Comparison of ENCODE assay signal across 10 cellular contexts in genomic region chr4:2792396-2792710, GRCh38. TPM values are rescaled to one million over a fixed set of nuclear protein-coding genes. Genes with fewer than 3 reads are reported as not detected.
DNase-seq lines count a peak whose midpoint lies in the region; ATAC-seq and TF ChIP-seq lines count a peak whose summit lies in the region.
"Had no signal": no experiment of that assay in that cellular context is flagged by ENCODE, and none has a peak within 500 bp of the region (broad histone marks: within the 10 kb centered on the region; RNA-seq: fewer than 3 reads in every experiment).

No MANE protein-coding gene starts in this region.

- intact Hi-C loops in right lobe of liver (cut with DNase I) (no loop called here), tibial artery (cut with DNase I; ENCODE audit: low total_unique reads) (no loop called here), aorta (cut with DNase I) (loop anchor here in 1 of 2 donors (5.0 kb wide), 1 partner anchor 50 kb away; the partner anchor contains the start of gene ADD1)

- no peak overlapping the region for H3K27ac Mint-ChIP-seq in activated naive CD4-positive, alpha-beta T cell treated with anti-CD3 and anti-CD28 coated beads, Interleukin-2, amount 10 ng/mL, durations not matched to agents 7 days and 5 days
- no peak overlapping the region for H3K27ac Mint-ChIP-seq in activated CD4-positive, alpha-beta memory T cell treated with anti-CD3 and anti-CD28 coated beads, Interleukin-2, amount 10 ng/mL, durations not matched to agents 7 days and 5 days

- H3K4me1 ChIP-seq in right lobe of liver (peaks cover 0 to 65% (median 39%) of the 10 kb centered on the region in 4 donors), tibial artery (peaks cover 0 to 59% (median 50%) of the 10 kb centered on the region in 4 donors), aorta (ENCODE audit: control insufficient read depth in 1 of 2, insufficient read depth in 2 of 2, low read length in 2 of 2) (no peaks in the 10 kb centered on the region)

- DNase-seq in activated naive CD4-positive, alpha-beta T cell treated with anti-CD3 and anti-CD28 coated beads, Interleukin-2, amount 10 ng/mL, durations not matched to agents 7 days and 5 days = no peak
- no peak for DNase-seq in activated naive CD4-positive, alpha-beta T cell (lab: John Stamatoyannopoulos, UW)
- DNase-seq in activated CD4-positive, alpha-beta memory T cell treated with anti-CD3 and anti-CD28 coated beads, Interleukin-2, amount 10 ng/mL, durations not matched to agents 7 days and 5 days = no peak
- DNase-seq in right lobe of liver (no peak), tibial artery (peak in 1 of 2 donors; percentile 17), aorta (no peak), NCI-H1417 (lab: John Stamatoyannopoulos, UW) (no peak), ACHN (no peak)

- peak overlapping the region in 2 of 3 donors; percentile 5 to 83 for H3K4me3 ChIP-seq in right lobe of liver
- H3K4me3 ChIP-seq in tibial artery = peak overlapping the region; percentile 56 to 69
- no peak overlapping the region for H3K4me3 ChIP-seq in aorta (ENCODE audit: low read length in 2 of 2)

- in situ Hi-C loops in ACHN (cut with HindIII; ENCODE audit: low pct_ligation_motif_present, low pct_unique_long_range_greater_than_20kb, low sequenced_read_pairs) = no loop called here

- H3K4me1 Mint-ChIP-seq in activated naive CD4-positive, alpha-beta T cell treated with anti-CD3 and anti-CD28 coated beads, Interleukin-2, amount 10 ng/mL, durations not matched to agents 7 days and 5 days = peaks cover 58% of the 10 kb centered on the region
- peaks cover 43% of the 10 kb centered on the region for H3K4me1 Mint-ChIP-seq in activated CD4-positive, alpha-beta memory T cell treated with anti-CD3 and anti-CD28 coated beads, Interleukin-2, amount 10 ng/mL, durations not matched to agents 7 days and 5 days

- no peak for TF ChIP-seq POLR2A in right lobe of liver (IDR thresholded peaks at IDR 0.05)

- H3K36me3 Mint-ChIP-seq in activated naive CD4-positive, alpha-beta T cell treated with anti-CD3 and anti-CD28 coated beads, Interleukin-2, amount 10 ng/mL, durations not matched to agents 7 days and 5 days = no peaks in the 10 kb centered on the region
- no peaks in the 10 kb centered on the region for H3K36me3 Mint-ChIP-seq in activated CD4-positive, alpha-beta memory T cell treated with anti-CD3 and anti-CD28 coated beads, Interleukin-2, amount 10 ng/mL, durations not matched to agents 7 days and 5 days (ENCODE audit: low read depth)

- no peak for TF ChIP-seq CTCF in right lobe of liver (IDR thresholded peaks at IDR 0.05)
- TF ChIP-seq CTCF in tibial artery (IDR thresholded peaks at IDR 0.05) = no peak

- 50% methylated on average over 1 of the region's 8 CpGs for WGBS in right lobe of liver (ENCODE audit: insufficient coverage, low coverage, low lambda C conversion rate, missing lambda C conversion rate)
- WGBS in aorta, 2 donors = 78 to 81% methylated on average over 6 to 8 of the region's 8 CpGs

- no peak for ATAC-seq in right lobe of liver
- no peak for ATAC-seq in aorta (ENCODE audit: low FRiP score)

- POLR2A ChIA-PET in activated CD4-positive, alpha-beta memory T cell treated with anti-CD3 and anti-CD28 coated beads, Interleukin-2, amount 10 ng/mL, durations not matched to agents 7 days and 5 days (lab: Charles Lee) = interaction anchor here (1.1 kb wide), 1 partner anchor 143 kb away, joined by 3 read pairs; no protein-coding TSS in a partner anchor

- CTCF ChIA-PET in activated naive CD4-positive, alpha-beta T cell treated with anti-CD3 and anti-CD28 coated beads, Interleukin-2, amount 10 ng/mL, durations not matched to agents 7 days and 5 days (lab: Charles Lee) = no interaction called here
- CTCF ChIA-PET in activated CD4-positive, alpha-beta memory T cell treated with anti-CD3 and anti-CD28 coated beads, Interleukin-2, amount 10 ng/mL, durations not matched to agents 7 days and 5 days (lab: Charles Lee) = interaction anchor here (0.9 kb wide), 1 partner anchor 9 kb away, joined by 3 read pairs; no protein-coding TSS in a partner anchor

- H3K36me3 ChIP-seq in right lobe of liver = peaks cover 0 to 2% (median 0%) of the 10 kb centered on the region in 4 donors
- no peaks in the 10 kb centered on the region for H3K36me3 ChIP-seq in tibial artery
- no peaks in the 10 kb centered on the region for H3K36me3 ChIP-seq in aorta (ENCODE audit: control insufficient read depth in 1 of 2, insufficient read depth in 2 of 2, low read length in 1 of 2)
- H3K36me3 ChIP-seq: BE2C had no signal

- H3K27me3 Mint-ChIP-seq in activated naive CD4-positive, alpha-beta T cell treated with anti-CD3 and anti-CD28 coated beads, Interleukin-2, amount 10 ng/mL, durations not matched to agents 7 days and 5 days = peaks cover 44% of the 10 kb centered on the region
- no peaks in the 10 kb centered on the region for H3K27me3 Mint-ChIP-seq in activated CD4-positive, alpha-beta memory T cell treated with anti-CD3 and anti-CD28 coated beads, Interleukin-2, amount 10 ng/mL, durations not matched to agents 7 days and 5 days

- peak overlapping the region; percentile 71 to 85 (median 81) for H3K27ac ChIP-seq in right lobe of liver
- H3K27ac ChIP-seq in tibial artery = peak overlapping the region; percentile 51 to 58
- H3K27ac ChIP-seq in aorta (ENCODE audit: low read depth in 1 of 2, low read length in 2 of 2) = no peak overlapping the region
- H3K27ac ChIP-seq: SK-N-MC had no signal

- no peaks in the 10 kb centered on the region for H3K27me3 ChIP-seq in right lobe of liver
- no peaks in the 10 kb centered on the region for H3K27me3 ChIP-seq in tibial artery
- H3K27me3 ChIP-seq in aorta (ENCODE audit: control insufficient read depth in 1 of 2, insufficient read depth in 2 of 2, low read length in 1 of 2) = no peaks in the 10 kb centered on the region
- H3K27me3 ChIP-seq: BE2C had no signal

- H3K4me3 Mint-ChIP-seq in activated naive CD4-positive, alpha-beta T cell treated with anti-CD3 and anti-CD28 coated beads, Interleukin-2, amount 10 ng/mL, durations not matched to agents 7 days and 5 days = peak overlapping the region; percentile 49
- H3K4me3 Mint-ChIP-seq in activated CD4-positive, alpha-beta memory T cell treated with anti-CD3 and anti-CD28 coated beads, Interleukin-2, amount 10 ng/mL, durations not matched to agents 7 days and 5 days = peak overlapping the region; percentile 37

- H3K9me3 ChIP-seq in right lobe of liver (no peaks in the 10 kb centered on the region), tibial artery (no peaks in the 10 kb centered on the region), aorta (ENCODE audit: control insufficient read depth, low read length) (no peaks in the 10 kb centered on the region)
- H3K9me3 ChIP-seq: BE2C had no signal

- no peaks in the 10 kb centered on the region for H3K9me3 Mint-ChIP-seq in activated naive CD4-positive, alpha-beta T cell treated with anti-CD3 and anti-CD28 coated beads, Interleukin-2, amount 10 ng/mL, durations not matched to agents 7 days and 5 days
- no peaks in the 10 kb centered on the region for H3K9me3 Mint-ChIP-seq in activated CD4-positive, alpha-beta memory T cell treated with anti-CD3 and anti-CD28 coated beads, Interleukin-2, amount 10 ng/mL, durations not matched to agents 7 days and 5 days

RNA-seq across cellular contexts. Expression of gene SH3BP2, which starts 0.5 kb away (rescaled TPM):
- 10 to 100 TPM; 77.0 to 80.3 TPM for total RNA-seq in activated CD4-positive, alpha-beta memory T cell treated with anti-CD3 and anti-CD28 coated beads, Interleukin-2, amount 10 ng/mL, durations not matched to agents 7 days and 5 days
- total RNA-seq in right lobe of liver = 10 to 100 TPM; 34.9 to 51.8 (median 40.7) TPM
- total RNA-seq in aorta = 10 to 100 TPM; 47.8 to 75.4 TPM
- 10 to 100 TPM in 1 of 2 donors, 1 to 10 TPM in 1; 6.2 to 13.8 TPM for polyA plus RNA-seq in aorta

RNA-seq across cellular contexts. Expression of gene TNIP2, which starts 36.2 kb away (rescaled TPM):
- 10 to 100 TPM; 56.1 to 58.4 TPM for total RNA-seq in activated CD4-positive, alpha-beta memory T cell treated with anti-CD3 and anti-CD28 coated beads, Interleukin-2, amount 10 ng/mL, durations not matched to agents 7 days and 5 days
- total RNA-seq in right lobe of liver (10 to 100 TPM in 5 of 6 experiments, 1 to 10 TPM in 1; 9.7 to 40.6 (median 18.8) TPM), aorta (10 to 100 TPM; 37.4 to 39.4 TPM)
- polyA plus RNA-seq in aorta = 10 to 100 TPM; 37.2 to 43.8 TPM

RNA-seq across cellular contexts. Expression of gene ADD1, which starts 51.3 kb away (rescaled TPM):
- total RNA-seq in activated CD4-positive, alpha-beta memory T cell treated with anti-CD3 and anti-CD28 coated beads, Interleukin-2, amount 10 ng/mL, durations not matched to agents 7 days and 5 days = 100 to 1,000 TPM; 266 to 277 TPM
- total RNA-seq in right lobe of liver (100 to 1,000 TPM in 3 of 6 experiments, 10 to 100 TPM in 3; 94.4 to 120 (median 103) TPM), aorta (100 to 1,000 TPM; 305 to 351 TPM)
- 100 to 1,000 TPM in 1 of 2 donors, 10 to 100 TPM in 1; 98.3 to 263 TPM for polyA plus RNA-seq in aorta

Comparison
In these comparisons a context has a peak if more than half of its experiments do, and no peak if none do; other contexts are left out.
1. H3K27ac ChIP-seq: peak in right lobe of liver (3 of 3) and tibial artery (2 of 2); none in aorta (0 of 2).
2. H3K4me3 ChIP-seq: peak in right lobe of liver (2 of 3) and tibial artery (2 of 2); none in aorta (0 of 2).